In the genomic region with DNA sequence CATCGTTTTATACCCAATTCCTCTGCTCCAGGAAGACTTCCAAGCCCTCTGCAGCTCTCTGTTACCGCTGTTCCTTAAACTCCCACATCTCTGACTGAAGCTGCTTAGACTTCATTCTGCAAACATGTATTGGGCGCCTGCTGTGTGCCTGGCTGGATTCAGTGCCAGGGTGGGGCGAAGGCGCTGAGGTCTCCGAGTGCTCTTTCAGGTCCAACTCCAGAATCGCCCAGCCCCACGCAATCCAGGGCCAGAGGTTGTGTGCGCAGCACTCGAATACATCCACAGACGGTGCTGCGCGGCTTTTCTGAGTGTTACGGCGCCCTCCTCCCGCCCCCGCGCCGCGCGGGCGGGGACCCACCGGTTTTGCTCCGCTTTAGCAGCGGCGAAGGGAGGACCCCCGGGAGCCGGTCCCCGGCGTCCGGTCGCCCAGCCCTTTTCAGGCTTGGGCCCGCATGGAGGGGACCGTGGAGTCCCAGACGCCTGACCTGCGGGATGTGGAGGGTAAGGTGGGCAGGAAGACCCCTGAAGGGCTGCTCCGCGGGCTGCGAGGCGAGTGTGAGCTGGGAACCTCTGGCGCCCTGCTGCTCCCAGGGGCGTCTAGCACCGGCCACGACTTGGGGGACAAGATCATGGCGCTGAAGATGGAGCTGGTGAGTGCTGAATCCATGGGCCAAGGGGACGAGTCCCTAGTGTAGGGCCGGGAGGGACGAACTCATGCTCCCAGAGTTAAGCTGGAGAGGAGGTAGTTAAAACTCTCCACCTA, we compare ENCODE assay signal across 8 cellular contexts. TPM values are rescaled to one million over a fixed set of nuclear protein-coding genes. Genes with fewer than 3 reads are reported as not detected.
DNase-seq lines count a peak whose midpoint lies in the region; ATAC-seq and TF ChIP-seq lines count a peak whose summit lies in the region.

Gene LURAP1, plus strand, starts transcription at position 360 of the 763 bp plus-strand sequence. Its CDS starts 93 bp downstream, at position 453.

- H3K27ac ChIP-seq in layer of hippocampus (ENCODE audit: low read depth, low read length), result peak within 1 kb of the TSS; percentile 91

- no peaks in the 10 kb centered on the region for H3K9me3 Mint-ChIP-seq in WTC11
- no peaks in the 10 kb centered on the region for H3K9me3 Mint-ChIP-seq in dendritic cell treated with granulocyte-macrophage colony-stimulating factor and Interleukin-4, amounts not matched to agents 40 ng/mL and 50 ng/mL, for 4 days

- intact Hi-C loops in dendritic cell treated with granulocyte-macrophage colony-stimulating factor and Interleukin-4, amounts not matched to agents 40 ng/mL and 50 ng/mL, for 4 days (cut with micrococcal nuclease), result no loop called here

- no peaks in the 10 kb centered on the region; the same call in 1 of the 2 replicates for H3K27me3 Mint-ChIP-seq in WTC11 (ENCODE audit: low read depth)
- peaks cover 21% of the 10 kb centered on the region for H3K27me3 Mint-ChIP-seq in dendritic cell treated with granulocyte-macrophage colony-stimulating factor and Interleukin-4, amounts not matched to agents 40 ng/mL and 50 ng/mL, for 4 days

- POLR2A ChIA-PET in HEK293T (lab: Yijun Ruan, JAX) (interaction anchor here (0.6 to 2.1 kb wide), 6 partner anchors 9 to 68 kb away, joined by 3 to 13 read pairs (median 4); partner anchors contain the start of gene RAD54L), WTC11 (lab: Charles Lee) (interaction anchor here (0.5 to 1.0 kb wide), 7 partner anchors 17 to 399 kb away, joined by 3 to 5 read pairs (median 4); no protein-coding TSS in a partner anchor)

- H3K27ac Mint-ChIP-seq in WTC11, result no peak within 1 kb of the TSS
- peak within 1 kb of the TSS; percentile 67 for H3K27ac Mint-ChIP-seq in dendritic cell treated with granulocyte-macrophage colony-stimulating factor and Interleukin-4, amounts not matched to agents 40 ng/mL and 50 ng/mL, for 4 days

- H3K27me3 ChIP-seq in layer of hippocampus (ENCODE audit: control insufficient read depth, insufficient read depth, low read length), result no peaks in the 10 kb centered on the region

- no peaks in the 10 kb centered on the region for H3K36me3 Mint-ChIP-seq in WTC11
- H3K36me3 Mint-ChIP-seq in dendritic cell treated with granulocyte-macrophage colony-stimulating factor and Interleukin-4, amounts not matched to agents 40 ng/mL and 50 ng/mL, for 4 days (ENCODE audit: low read depth), result no peaks in the 10 kb centered on the region

- H3K4me1 Mint-ChIP-seq in WTC11, result peaks cover 30% of the 10 kb centered on the region
- H3K4me1 Mint-ChIP-seq in dendritic cell treated with granulocyte-macrophage colony-stimulating factor and Interleukin-4, amounts not matched to agents 40 ng/mL and 50 ng/mL, for 4 days (ENCODE audit: low read depth), result peaks cover 34% of the 10 kb centered on the region

- no peak for TF ChIP-seq CTCF in WTC11 (IDR thresholded peaks at IDR 0.05)

- peak; percentile 48 for ATAC-seq in WTC11
- ATAC-seq in GM21367 (IDR thresholded peaks at IDR 0.05; ENCODE audit: unreplicated experiment), result no peak
- ATAC-seq in HG02884 (IDR thresholded peaks at IDR 0.05; ENCODE audit: unreplicated experiment), result no peak

- CTCF ChIA-PET in HEK293T (lab: Yijun Ruan, JAX), result interaction anchor here (0.9 to 1.9 kb wide), 3 partner anchors 16 to 42 kb away, joined by 4 to 8 read pairs (median 5); no protein-coding TSS in a partner anchor
- CTCF ChIA-PET in WTC11 (lab: Charles Lee), result interaction anchor here (0.5 to 7.2 kb wide), 8 partner anchors 18 to 203 kb away, joined by 3 to 67 read pairs (median 4); no protein-coding TSS in a partner anchor

- DNase-seq in AG08395 (ENCODE audit: low spot score) (peak; percentile 76), HEK293T (ENCODE audit: extremely low spot score) (peak; percentile 70), WTC11 (ENCODE audit: low spot score) (peak; percentile 41)
- peak; percentile 8 to 38 for DNase-seq in stimulated activated CD4-positive, alpha-beta T cell treated with anti-CD3 and anti-CD28 coated beads, Interleukin-15, amount 100 ng/mL, for 1 hour (ENCODE audit: low read depth in 1 of 2, low spot score in 1 of 2)

- peak within 1 kb of the TSS; percentile 81 for H3K4me3 Mint-ChIP-seq in WTC11
- H3K4me3 Mint-ChIP-seq in dendritic cell treated with granulocyte-macrophage colony-stimulating factor and Interleukin-4, amounts not matched to agents 40 ng/mL and 50 ng/mL, for 4 days, result peak within 1 kb of the TSS; percentile 74

TF ChIP-seq in HEK293T, 16 proteins besides CTCF, POLR2A, EP300 and RAD21:
- TF ChIP-seq CTBP1 (IDR thresholded peaks at IDR 0.05; ENCODE audit: borderline replicate concordance) (no peak), FOXM1 (IDR thresholded peaks at IDR 0.05; ENCODE audit: borderline replicate concordance) (0 out of 2 replicates have a peak, but pooled peaks have one; percentile 46), BHLHE40 (IDR thresholded peaks at IDR 0.05; ENCODE audit: borderline replicate concordance) (no peak), SUZ12 (IDR thresholded peaks at IDR 0.05) (no peak), TARDBP (IDR thresholded peaks at IDR 0.05) (peak; percentile 43; the same call in 1 of the 2 replicates), SP1 (IDR thresholded peaks at IDR 0.05) (no peak), FOXA1 (IDR thresholded peaks at IDR 0.05) (no peak), ELF4 (IDR thresholded peaks at IDR 0.05) (no peak), NFRKB (IDR thresholded peaks at IDR 0.05) (no peak), L3MBTL2 (conservative IDR thresholded peaks at IDR 0.05) (peak; percentile 27; the same call in 1 of the 2 replicates), FOXK2 (IDR thresholded peaks at IDR 0.05) (no peak), HDGF (IDR thresholded peaks at IDR 0.05; ENCODE audit: borderline replicate concordance) (no peak), ARNT (IDR thresholded peaks at IDR 0.05) (no peak), ZNF384 (IDR thresholded peaks at IDR 0.05) (no peak), LEF1 (IDR thresholded peaks at IDR 0.05; ENCODE audit: borderline replicate concordance) (0 out of 2 replicates have a peak, but pooled peaks have one; percentile 44)

TF ChIP-seq in WTC11, 78 proteins besides CTCF, POLR2A, EP300 and RAD21 (continues in another document):
- no peak for TF ChIP-seq HMGA2 (CRISPR knock-in tag; IDR thresholded peaks at IDR 0.05)
- no peak for TF ChIP-seq ZNF396 (CRISPR knock-in tag; IDR thresholded peaks at IDR 0.05; ENCODE audit: borderline replicate concordance)
- 0 out of 2 replicates have a peak, but pooled peaks have one; percentile 6 for TF ChIP-seq TEAD1 (CRISPR knock-in tag; IDR thresholded peaks at IDR 0.05)
- no peak for TF ChIP-seq OVOL2 (CRISPR knock-in tag; IDR thresholded peaks at IDR 0.05; ENCODE audit: borderline replicate concordance)
- TF ChIP-seq, protein P1, sequence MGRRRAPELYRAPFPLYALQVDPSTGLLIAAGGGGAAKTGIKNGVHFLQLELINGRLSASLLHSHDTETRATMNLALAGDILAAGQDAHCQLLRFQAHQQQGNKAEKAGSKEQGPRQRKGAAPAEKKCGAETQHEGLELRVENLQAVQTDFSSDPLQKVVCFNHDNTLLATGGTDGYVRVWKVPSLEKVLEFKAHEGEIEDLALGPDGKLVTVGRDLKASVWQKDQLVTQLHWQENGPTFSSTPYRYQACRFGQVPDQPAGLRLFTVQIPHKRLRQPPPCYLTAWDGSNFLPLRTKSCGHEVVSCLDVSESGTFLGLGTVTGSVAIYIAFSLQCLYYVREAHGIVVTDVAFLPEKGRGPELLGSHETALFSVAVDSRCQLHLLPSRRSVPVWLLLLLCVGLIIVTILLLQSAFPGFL (CRISPR knock-in tag; IDR thresholded peaks at IDR 0.05; ENCODE audit: borderline replicate concordance), result no peak
- TF ChIP-seq, protein P2, sequence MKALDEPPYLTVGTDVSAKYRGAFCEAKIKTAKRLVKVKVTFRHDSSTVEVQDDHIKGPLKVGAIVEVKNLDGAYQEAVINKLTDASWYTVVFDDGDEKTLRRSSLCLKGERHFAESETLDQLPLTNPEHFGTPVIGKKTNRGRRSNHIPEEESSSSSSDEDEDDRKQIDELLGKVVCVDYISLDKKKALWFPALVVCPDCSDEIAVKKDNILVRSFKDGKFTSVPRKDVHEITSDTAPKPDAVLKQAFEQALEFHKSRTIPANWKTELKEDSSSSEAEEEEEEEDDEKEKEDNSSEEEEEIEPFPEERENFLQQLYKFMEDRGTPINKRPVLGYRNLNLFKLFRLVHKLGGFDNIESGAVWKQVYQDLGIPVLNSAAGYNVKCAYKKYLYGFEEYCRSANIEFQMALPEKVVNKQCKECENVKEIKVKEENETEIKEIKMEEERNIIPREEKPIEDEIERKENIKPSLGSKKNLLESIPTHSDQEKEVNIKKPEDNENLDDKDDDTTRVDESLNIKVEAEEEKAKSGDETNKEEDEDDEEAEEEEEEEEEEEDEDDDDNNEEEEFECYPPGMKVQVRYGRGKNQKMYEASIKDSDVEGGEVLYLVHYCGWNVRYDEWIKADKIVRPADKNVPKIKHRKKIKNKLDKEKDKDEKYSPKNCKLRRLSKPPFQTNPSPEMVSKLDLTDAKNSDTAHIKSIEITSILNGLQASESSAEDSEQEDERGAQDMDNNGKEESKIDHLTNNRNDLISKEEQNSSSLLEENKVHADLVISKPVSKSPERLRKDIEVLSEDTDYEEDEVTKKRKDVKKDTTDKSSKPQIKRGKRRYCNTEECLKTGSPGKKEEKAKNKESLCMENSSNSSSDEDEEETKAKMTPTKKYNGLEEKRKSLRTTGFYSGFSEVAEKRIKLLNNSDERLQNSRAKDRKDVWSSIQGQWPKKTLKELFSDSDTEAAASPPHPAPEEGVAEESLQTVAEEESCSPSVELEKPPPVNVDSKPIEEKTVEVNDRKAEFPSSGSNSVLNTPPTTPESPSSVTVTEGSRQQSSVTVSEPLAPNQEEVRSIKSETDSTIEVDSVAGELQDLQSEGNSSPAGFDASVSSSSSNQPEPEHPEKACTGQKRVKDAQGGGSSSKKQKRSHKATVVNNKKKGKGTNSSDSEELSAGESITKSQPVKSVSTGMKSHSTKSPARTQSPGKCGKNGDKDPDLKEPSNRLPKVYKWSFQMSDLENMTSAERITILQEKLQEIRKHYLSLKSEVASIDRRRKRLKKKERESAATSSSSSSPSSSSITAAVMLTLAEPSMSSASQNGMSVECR (CRISPR knock-in tag; IDR thresholded peaks at IDR 0.05; ENCODE audit: borderline replicate concordance), result 0 out of 2 replicates have a peak, but pooled peaks have one; percentile 32
- TF ChIP-seq, protein P3, sequence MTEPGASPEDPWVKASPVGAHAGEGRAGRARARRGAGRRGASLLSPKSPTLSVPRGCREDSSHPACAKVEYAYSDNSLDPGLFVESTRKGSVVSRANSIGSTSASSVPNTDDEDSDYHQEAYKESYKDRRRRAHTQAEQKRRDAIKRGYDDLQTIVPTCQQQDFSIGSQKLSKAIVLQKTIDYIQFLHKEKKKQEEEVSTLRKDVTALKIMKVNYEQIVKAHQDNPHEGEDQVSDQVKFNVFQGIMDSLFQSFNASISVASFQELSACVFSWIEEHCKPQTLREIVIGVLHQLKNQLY (CRISPR knock-in tag; IDR thresholded peaks at IDR 0.05), result no peak
- TF ChIP-seq MXD4 (CRISPR knock-in tag; IDR thresholded peaks at IDR 0.05; ENCODE audit: borderline replicate concordance), result no peak
- TF ChIP-seq ESRRA (CRISPR knock-in tag; IDR thresholded peaks at IDR 0.05; ENCODE audit: borderline replicate concordance), result no peak

RNA-seq across cellular contexts. Expression of gene LURAP1, which starts in this region (rescaled TPM):
- total RNA-seq in WTC11 (2021), result 3.8 to 4.0 TPM (median 4.0 TPM) in 3 replicates

Comparison
In these comparisons a context has a peak if more than half of its experiments do, and no peak if none do; other contexts are left out.
1. DNase-seq: peak in every context shown above with its lines; median percentile 76 in AG08395; 70 in HEK293T; 41 in WTC11; 23 in stimulated activated CD4-positive, alpha-beta T cell treated with anti-CD3 and anti-CD28 coated beads, Interleukin-15, amount 100 ng/mL, for 1 hour.